ENCODE assay signal across 11 cellular contexts in the genomic region with DNA sequence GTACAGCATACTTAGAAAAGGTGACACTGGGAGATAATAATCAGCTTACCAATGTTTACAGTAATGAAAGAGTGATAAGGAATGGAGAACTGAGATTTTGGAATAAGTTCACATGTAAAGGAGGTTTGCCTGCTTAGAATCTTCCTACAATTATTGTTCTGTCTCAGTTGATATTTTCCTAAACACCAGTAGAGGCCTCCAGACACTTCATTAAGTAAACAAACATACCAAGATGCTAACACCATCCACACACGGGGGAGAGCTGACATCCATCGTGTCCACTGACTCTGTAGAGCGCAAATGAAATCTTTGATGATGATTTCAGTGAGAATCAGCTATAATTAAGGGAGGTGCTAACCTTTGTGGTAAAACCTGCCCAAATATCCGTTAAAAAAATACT.
DNase-seq lines count a peak whose midpoint lies in the region; ATAC-seq, FAIRE-seq and TF ChIP-seq lines count a peak whose summit lies in the region.
"Had no signal": no experiment of that assay in that cellular context is flagged by ENCODE, and none has a peak within 500 bp of the region (broad histone marks: within the 10 kb centered on the region; RNA-seq: fewer than 3 reads in every experiment).

No MANE protein-coding gene starts in this region.

- no peak overlapping the region for H3K27ac Mint-ChIP-seq in astrocyte (ENCODE audit: unreplicated experiment)
- H3K27ac Mint-ChIP-seq: activated naive CD4-positive, alpha-beta T cell treated with anti-CD3 and anti-CD28 coated beads, Interleukin-2, amount 10 ng/mL, durations not matched to agents 7 days and 5 days; natural killer cell treated with Interleukin-12 subunit alpha and Interleukin-12 subunit beta and Interleukin-15 and Interleukin-18, amount 100 ng/mL, for 72 hours had no signal

- H3K4ac ChIP-seq in IMR-90 (ENCODE audit: low read depth, low read length): no peak overlapping the region

- no peak overlapping the region for H4K8ac ChIP-seq in IMR-90 (ENCODE audit: low read depth in 2 of 2, low read length in 2 of 2)

- H4K20me1 ChIP-seq in IMR-90 (ENCODE audit: insufficient read depth, low read length): no peaks in the 10 kb centered on the region
- no peaks in the 10 kb centered on the region for H4K20me1 ChIP-seq in astrocyte (ENCODE audit: insufficient read depth, low read length)

- no TSS peak for BruUV-seq in IMR-90 (replicated peaks; lab: Mats Ljungman, UMichigan)

- intact Hi-C loops in IMR-90 (cut with micrococcal nuclease): no loop called here

- FAIRE-seq in astrocyte (lab: Jason Lieb, UNC): peak; percentile 20

- peaks cover 2% of the 10 kb centered on the region for H3K4me1 Mint-ChIP-seq in astrocyte (ENCODE audit: low read depth, unreplicated experiment)
- H3K4me1 Mint-ChIP-seq: activated naive CD4-positive, alpha-beta T cell treated with anti-CD3 and anti-CD28 coated beads, Interleukin-2, amount 10 ng/mL, durations not matched to agents 7 days and 5 days had no signal

- CTCF ChIA-PET in IMR-90 (lab: Yijun Ruan, JAX): interaction anchor here (0.6 to 0.8 kb wide), 2 partner anchors 28 kb away, joined by 3 read pairs; no protein-coding TSS in a partner anchor

- ATAC-seq in IMR-90 (ENCODE audit: low read depth) (no peak), GM21390 (IDR thresholded peaks at IDR 0.05; ENCODE audit: unreplicated experiment) (no peak), HG02642 (IDR thresholded peaks at IDR 0.05; ENCODE audit: poor library complexity, unreplicated experiment) (no peak)
- ATAC-seq: natural killer cell treated with Interleukin-12 subunit alpha and Interleukin-12 subunit beta and Interleukin-15 and Interleukin-18, amount 100 ng/mL, for 72 hours had no signal

- POLR2A ChIA-PET in IMR-90 (lab: Charles Lee; ENCODE audit: unreplicated experiment): no interaction called here

- in situ Hi-C loops in IMR-90 (cut with MboI; ENCODE audit: low sequenced_read_pairs): no loop called here

- no peak overlapping the region for H2BK120ac ChIP-seq in IMR-90 (ENCODE audit: low read depth, low read length)

- H3K56ac ChIP-seq in IMR-90 (ENCODE audit: extremely low read depth, insufficient read depth, low read length): no peak overlapping the region

- H3K79me1 ChIP-seq in IMR-90 (ENCODE audit: low read depth in 1 of 2, low read length in 2 of 2): no peaks in the 10 kb centered on the region

- H2BK15ac ChIP-seq in IMR-90 (ENCODE audit: low read depth, low read length): no peak overlapping the region

- H3K23ac ChIP-seq in IMR-90 (ENCODE audit: low read depth, low read length): no peak overlapping the region

- no peak for TF ChIP-seq POLR2A in IMR-90 (IDR thresholded peaks at IDR 0.05; ENCODE audit: low read depth, low read length)

- no CpG with 5 or more reads among the region's 4 CpGs for WGBS in IMR-90 (ENCODE audit: extremely low coverage in 2 of 2, insufficient read length in 1 of 2), 2 experiments

- H3K4me3 Mint-ChIP-seq in astrocyte (ENCODE audit: unreplicated experiment): no peak overlapping the region
- H3K4me3 Mint-ChIP-seq: activated naive CD4-positive, alpha-beta T cell treated with anti-CD3 and anti-CD28 coated beads, Interleukin-2, amount 10 ng/mL, durations not matched to agents 7 days and 5 days; natural killer cell treated with Interleukin-12 subunit alpha and Interleukin-12 subunit beta and Interleukin-15 and Interleukin-18, amount 100 ng/mL, for 72 hours had no signal

- H4K5ac ChIP-seq in IMR-90 (ENCODE audit: low read depth, low read length): no peak overlapping the region

- H3K4me1 ChIP-seq in IMR-90 (ENCODE audit: control insufficient read depth, insufficient read depth, low read length) (peaks cover 3% of the 10 kb centered on the region; the same call in 1 of the 2 replicates), astrocyte (ENCODE audit: insufficient read depth, low read length) (no peaks in the 10 kb centered on the region)
- H3K4me1 ChIP-seq: upper lobe of left lung had no signal

- H3K79me2 ChIP-seq in astrocyte (ENCODE audit: insufficient read depth, low read length): no peaks in the 10 kb centered on the region

- dilution Hi-C loops in IMR-90 (cut with HindIII; ENCODE audit: low sequenced_read_pairs, unreplicated experiment): no loop called here

- H3K27me3 Mint-ChIP-seq in astrocyte (ENCODE audit: low read depth, unreplicated experiment): no peaks in the 10 kb centered on the region
- H3K27me3 Mint-ChIP-seq: activated naive CD4-positive, alpha-beta T cell treated with anti-CD3 and anti-CD28 coated beads, Interleukin-2, amount 10 ng/mL, durations not matched to agents 7 days and 5 days; natural killer cell treated with Interleukin-12 subunit alpha and Interleukin-12 subunit beta and Interleukin-15 and Interleukin-18, amount 100 ng/mL, for 72 hours had no signal

- H2BK20ac ChIP-seq in IMR-90 (ENCODE audit: low read depth, low read length): peak overlapping the region; percentile 26; the same call in 1 of the 2 replicates

- H3K14ac ChIP-seq in IMR-90 (replicated peaks; ENCODE audit: low read depth, low read length): no peak overlapping the region

- TF ChIP-seq CTCF in IMR-90 (conservative IDR thresholded peaks at IDR 0.05; ENCODE audit: low read depth, low read length) (0 out of 2 replicates have a peak, but pooled peaks have one; percentile 22), astrocyte (IDR thresholded peaks at IDR 0.05; ENCODE audit: insufficient read depth, low read depth, low read length) (no peak), kidney epithelial cell (IDR thresholded peaks at IDR 0.05; ENCODE audit: insufficient read depth, low read length, poor library complexity, severe bottlenecking) (peak; percentile 33)

- H3K27me3 ChIP-seq in IMR-90 (ENCODE audit: control insufficient read depth, insufficient read depth, low read length): no peaks in the 10 kb centered on the region
- no peaks in the 10 kb centered on the region for H3K27me3 ChIP-seq in astrocyte (ENCODE audit: insufficient read depth, low read length)
- H3K27me3 ChIP-seq in kidney epithelial cell (ENCODE audit: control insufficient read depth, insufficient read depth, low read length): no peaks in the 10 kb centered on the region
- H3K27me3 ChIP-seq: upper lobe of left lung had no signal

- no peaks in the 10 kb centered on the region for H3K36me3 Mint-ChIP-seq in astrocyte (ENCODE audit: low read depth, unreplicated experiment)
- H3K36me3 Mint-ChIP-seq: activated naive CD4-positive, alpha-beta T cell treated with anti-CD3 and anti-CD28 coated beads, Interleukin-2, amount 10 ng/mL, durations not matched to agents 7 days and 5 days; natural killer cell treated with Interleukin-12 subunit alpha and Interleukin-12 subunit beta and Interleukin-15 and Interleukin-18, amount 100 ng/mL, for 72 hours had no signal

- H3K9me1 ChIP-seq in IMR-90 (ENCODE audit: insufficient read depth, low read length): no peaks in the 10 kb centered on the region

- no peak overlapping the region for H3K4me2 ChIP-seq in IMR-90 (ENCODE audit: low read depth, low read length)
- H3K4me2 ChIP-seq in astrocyte (ENCODE audit: low read length): no peak overlapping the region

- H2AK5ac ChIP-seq in IMR-90 (ENCODE audit: low read depth, low read length): no peak overlapping the region; the same call in 1 of the 2 replicates

- H3K9me3 Mint-ChIP-seq in astrocyte (ENCODE audit: unreplicated experiment): peaks cover 8% of the 10 kb centered on the region
- H3K9me3 Mint-ChIP-seq: activated naive CD4-positive, alpha-beta T cell treated with anti-CD3 and anti-CD28 coated beads, Interleukin-2, amount 10 ng/mL, durations not matched to agents 7 days and 5 days had no signal

- DNase-seq in AG20443 (ENCODE audit: low spot score): peak; percentile 51
- DNase-seq in IMR-90: no peak
- peak; percentile 13 for DNase-seq in astrocyte (ENCODE audit: low read depth)
- peak; percentile 4 for DNase-seq in kidney epithelial cell (ENCODE audit: low read depth)
- DNase-seq in SHP77 treated with DMSO at 0.1 percent for 48 hours (lab: John Stamatoyannopoulos, UW): no peak
- DNase-seq in NCI-H1930 (lab: John Stamatoyannopoulos, UW): no peak
- DNase-seq: activated naive CD4-positive, alpha-beta T cell treated with anti-CD3 and anti-CD28 coated beads, Interleukin-2, amount 10 ng/mL, durations not matched to agents 7 days and 5 days; upper lobe of left lung had no signal

- no peak overlapping the region for H3K18ac ChIP-seq in IMR-90 (ENCODE audit: low read depth, low read length)

- H3K27ac ChIP-seq in IMR-90 (ENCODE audit: insufficient read depth, low read length) (no peak overlapping the region), astrocyte (ENCODE audit: low read depth, low read length) (no peak overlapping the region)
- H3K27ac ChIP-seq: upper lobe of left lung had no signal

- H2BK5ac ChIP-seq in IMR-90 (ENCODE audit: low read depth, low read length, poor library complexity, severe bottlenecking): no peak overlapping the region

- H2AFZ ChIP-seq in IMR-90 (replicated peaks; ENCODE audit: low read length, poor library complexity) (no peak overlapping the region), astrocyte (ENCODE audit: low read depth, low read length) (no peak overlapping the region)

- H3K4me3 ChIP-seq in IMR-90 (ENCODE audit: insufficient read depth, low read depth, low read length) (no peak overlapping the region), astrocyte (ENCODE audit: insufficient read depth, low read depth, low read length) (no peak overlapping the region), kidney epithelial cell (ENCODE audit: low read depth, low read length) (no peak overlapping the region)
- H3K4me3 ChIP-seq: upper lobe of left lung had no signal

- H3K9ac ChIP-seq in IMR-90 (ENCODE audit: low read depth, low read length) (no peak overlapping the region), astrocyte (ENCODE audit: low read length) (no peak overlapping the region)

- H3K36me3 ChIP-seq in IMR-90 (ENCODE audit: control insufficient read depth, insufficient read depth, low read length): no peaks in the 10 kb centered on the region
- H3K36me3 ChIP-seq in astrocyte (ENCODE audit: insufficient read depth, low read length): no peaks in the 10 kb centered on the region
- H3K36me3 ChIP-seq in kidney epithelial cell (ENCODE audit: control insufficient read depth, insufficient read depth, low read length): no peaks in the 10 kb centered on the region
- H3K36me3 ChIP-seq: upper lobe of left lung had no signal

- no peak overlapping the region for H4K91ac ChIP-seq in IMR-90 (ENCODE audit: insufficient read depth, low read depth, low read length)

- no peak overlapping the region for H2AK9ac ChIP-seq in IMR-90 (replicated peaks; ENCODE audit: low read depth, low read length, poor library complexity)

- no peak for TF ChIP-seq RAD21 in IMR-90 (IDR thresholded peaks at IDR 0.05; ENCODE audit: low read length)

- H3K9me3 ChIP-seq in IMR-90 (ENCODE audit: control insufficient read depth, insufficient read depth, low read length) (0 out of 2 replicates have a peak, but pooled peaks cover 1% of the 10 kb centered on the region), astrocyte (ENCODE audit: insufficient read depth, low read depth, low read length) (no peaks in the 10 kb centered on the region)
- H3K9me3 ChIP-seq: upper lobe of left lung had no signal

Comparison
In these comparisons a context has a peak if more than half of its experiments do, and no peak if none do; other contexts are left out.
1. DNase-seq: peak in AG20443 (single experiment), astrocyte (single experiment) and kidney epithelial cell (single experiment); none in IMR-90 (single experiment), SHP77 treated with DMSO at 0.1 percent for 48 hours (single experiment) and NCI-H1930 (0 of 2).